ENCODE assay signal across 6 cellular contexts in the genomic region with DNA sequence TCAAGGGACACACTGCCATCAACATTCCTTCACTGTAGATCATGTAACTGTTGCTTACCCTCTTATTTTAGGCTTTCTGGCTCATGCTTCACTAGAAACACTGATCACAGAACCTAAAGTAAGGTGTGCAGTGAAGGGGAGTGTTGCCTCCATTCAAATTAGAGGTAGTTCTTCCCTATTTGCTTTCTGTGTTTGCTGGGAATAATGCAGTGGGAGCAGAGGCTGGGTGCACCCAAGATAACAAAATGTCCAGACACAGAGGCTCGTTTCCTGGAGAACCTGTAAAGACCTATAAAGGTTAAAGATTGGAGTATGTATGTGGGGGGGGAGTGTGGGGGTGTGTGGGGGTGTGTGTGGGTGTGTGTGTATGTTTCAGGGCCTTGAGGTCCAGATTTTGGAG. TPM values are rescaled to one million over a fixed set of nuclear protein-coding genes. Genes with fewer than 3 reads are reported as not detected.
"Had no signal": no experiment of that assay in that cellular context is flagged by ENCODE, and none has a peak within 500 bp of the region (broad histone marks: within the 10 kb centered on the region; RNA-seq: fewer than 3 reads in every experiment).

No MANE protein-coding gene starts in this region.

- H3K4me1 ChIP-seq: HAP-1 had no signal

- H3K9me3 ChIP-seq: HAP-1 had no signal

- H3K36me3 ChIP-seq: HAP-1 had no signal

- DNase-seq: GOT3, H7 had no signal

- H3K9ac ChIP-seq: GM23248 had no signal

- H3K27ac ChIP-seq: GM23248 had no signal

- H3K4me3 ChIP-seq: GM23248, HAP-1 had no signal

RNA-seq across cellular contexts. Expression of gene CLDN18, which starts 2.1 kb away (rescaled TPM):
- total RNA-seq: GM23248, H4, IMR-90 had no signal
